In the genomic region with DNA sequence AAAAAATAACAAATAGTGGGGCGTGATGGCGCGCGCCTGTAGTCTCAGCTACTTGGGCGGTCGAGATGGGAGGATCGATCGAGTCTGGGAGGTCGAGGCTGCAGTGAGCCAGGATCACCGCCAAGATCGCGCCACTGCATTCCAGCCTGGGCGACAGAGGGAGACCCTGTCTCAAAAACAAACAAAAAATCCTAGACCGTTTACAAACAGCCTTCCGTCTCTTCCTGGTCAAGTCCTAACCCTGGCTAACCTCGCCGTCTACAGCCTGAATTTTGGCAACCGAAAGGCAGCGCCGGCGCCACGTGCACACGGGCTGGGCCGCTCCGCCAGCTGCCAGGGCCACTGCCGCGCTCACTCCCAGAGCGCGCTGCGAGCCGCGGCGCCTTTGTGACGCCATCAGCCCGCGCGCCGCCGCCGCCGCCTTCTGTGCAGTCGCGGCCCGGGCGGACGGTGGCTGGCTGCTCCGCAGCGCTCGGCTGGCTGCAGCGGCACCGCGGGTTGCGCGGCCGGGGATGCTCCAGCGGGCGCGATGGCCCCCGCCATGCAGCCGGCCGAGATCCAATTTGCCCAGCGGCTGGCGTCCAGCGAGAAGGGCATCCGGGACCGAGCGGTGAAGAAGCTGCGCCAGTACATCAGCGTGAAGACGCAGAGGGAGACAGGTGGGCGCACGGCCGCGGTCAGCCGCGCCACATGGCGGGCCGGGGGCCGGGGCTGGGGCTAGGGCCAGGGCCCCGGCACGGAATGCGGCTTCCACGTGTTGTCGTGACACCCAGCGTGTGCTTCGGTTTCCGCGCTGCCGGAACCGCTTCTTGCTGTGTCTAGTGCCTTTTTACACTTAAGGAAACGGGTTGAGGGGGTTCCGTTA, we compare ENCODE assay signal across 1 cellular context.
TF ChIP-seq lines count a peak whose summit lies in the region.

A gene (minus strand): TSS at position 353 of the 865 bp plus-strand sequence. CDS start 1,392 bp downstream, outside the sequence.
A gene with protein sequence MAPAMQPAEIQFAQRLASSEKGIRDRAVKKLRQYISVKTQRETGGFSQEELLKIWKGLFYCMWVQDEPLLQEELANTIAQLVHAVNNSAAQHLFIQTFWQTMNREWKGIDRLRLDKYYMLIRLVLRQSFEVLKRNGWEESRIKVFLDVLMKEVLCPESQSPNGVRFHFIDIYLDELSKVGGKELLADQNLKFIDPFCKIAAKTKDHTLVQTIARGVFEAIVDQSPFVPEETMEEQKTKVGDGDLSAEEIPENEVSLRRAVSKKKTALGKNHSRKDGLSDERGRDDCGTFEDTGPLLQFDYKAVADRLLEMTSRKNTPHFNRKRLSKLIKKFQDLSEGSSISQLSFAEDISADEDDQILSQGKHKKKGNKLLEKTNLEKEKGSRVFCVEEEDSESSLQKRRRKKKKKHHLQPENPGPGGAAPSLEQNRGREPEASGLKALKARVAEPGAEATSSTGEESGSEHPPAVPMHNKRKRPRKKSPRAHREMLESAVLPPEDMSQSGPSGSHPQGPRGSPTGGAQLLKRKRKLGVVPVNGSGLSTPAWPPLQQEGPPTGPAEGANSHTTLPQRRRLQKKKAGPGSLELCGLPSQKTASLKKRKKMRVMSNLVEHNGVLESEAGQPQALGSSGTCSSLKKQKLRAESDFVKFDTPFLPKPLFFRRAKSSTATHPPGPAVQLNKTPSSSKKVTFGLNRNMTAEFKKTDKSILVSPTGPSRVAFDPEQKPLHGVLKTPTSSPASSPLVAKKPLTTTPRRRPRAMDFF (plus strand): TSS at position 425 of the 865 bp plus-strand sequence. CDS start 105 bp downstream, at position 530.

TF ChIP-seq in SK-N-SH treated with all-trans-retinoic acid at 6 μM for 48 hours, 23 proteins besides CTCF, POLR2A, EP300 and RAD21:
- TF ChIP-seq, protein P1, sequence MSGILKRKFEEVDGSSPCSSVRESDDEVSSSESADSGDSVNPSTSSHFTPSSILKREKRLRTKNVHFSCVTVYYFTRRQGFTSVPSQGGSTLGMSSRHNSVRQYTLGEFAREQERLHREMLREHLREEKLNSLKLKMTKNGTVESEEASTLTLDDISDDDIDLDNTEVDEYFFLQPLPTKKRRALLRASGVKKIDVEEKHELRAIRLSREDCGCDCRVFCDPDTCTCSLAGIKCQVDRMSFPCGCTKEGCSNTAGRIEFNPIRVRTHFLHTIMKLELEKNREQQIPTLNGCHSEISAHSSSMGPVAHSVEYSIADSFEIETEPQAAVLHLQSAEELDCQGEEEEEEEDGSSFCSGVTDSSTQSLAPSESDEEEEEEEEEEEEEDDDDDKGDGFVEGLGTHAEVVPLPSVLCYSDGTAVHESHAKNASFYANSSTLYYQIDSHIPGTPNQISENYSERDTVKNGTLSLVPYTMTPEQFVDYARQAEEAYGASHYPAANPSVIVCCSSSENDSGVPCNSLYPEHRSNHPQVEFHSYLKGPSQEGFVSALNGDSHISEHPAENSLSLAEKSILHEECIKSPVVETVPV (CRISPR knock-in tag; IDR thresholded peaks at IDR 0.05), result no peak
- TF ChIP-seq ZC3H10 (CRISPR knock-in tag; IDR thresholded peaks at IDR 0.05) (no peak), PPARA (CRISPR knock-in tag; IDR thresholded peaks at IDR 0.05; ENCODE audit: borderline replicate concordance) (peak; percentile 50; the same call in 1 of the 2 replicates), ARNTL (CRISPR knock-in tag; IDR thresholded peaks at IDR 0.05; ENCODE audit: borderline replicate concordance, low read depth) (no peak), ZNF8 (CRISPR knock-in tag; IDR thresholded peaks at IDR 0.05) (0 out of 2 replicates have a peak, but pooled peaks have one; percentile 25), CSDC2 (CRISPR knock-in tag; IDR thresholded peaks at IDR 0.05) (0 out of 2 replicates have a peak, but pooled peaks have one; percentile 70), ISL1 (CRISPR knock-in tag; IDR thresholded peaks at IDR 0.05) (no peak), TCF4 (CRISPR knock-in tag; IDR thresholded peaks at IDR 0.05; ENCODE audit: borderline replicate concordance) (no peak), SNAI2 (CRISPR knock-in tag; IDR thresholded peaks at IDR 0.05) (no peak)
- TF ChIP-seq, protein P2, sequence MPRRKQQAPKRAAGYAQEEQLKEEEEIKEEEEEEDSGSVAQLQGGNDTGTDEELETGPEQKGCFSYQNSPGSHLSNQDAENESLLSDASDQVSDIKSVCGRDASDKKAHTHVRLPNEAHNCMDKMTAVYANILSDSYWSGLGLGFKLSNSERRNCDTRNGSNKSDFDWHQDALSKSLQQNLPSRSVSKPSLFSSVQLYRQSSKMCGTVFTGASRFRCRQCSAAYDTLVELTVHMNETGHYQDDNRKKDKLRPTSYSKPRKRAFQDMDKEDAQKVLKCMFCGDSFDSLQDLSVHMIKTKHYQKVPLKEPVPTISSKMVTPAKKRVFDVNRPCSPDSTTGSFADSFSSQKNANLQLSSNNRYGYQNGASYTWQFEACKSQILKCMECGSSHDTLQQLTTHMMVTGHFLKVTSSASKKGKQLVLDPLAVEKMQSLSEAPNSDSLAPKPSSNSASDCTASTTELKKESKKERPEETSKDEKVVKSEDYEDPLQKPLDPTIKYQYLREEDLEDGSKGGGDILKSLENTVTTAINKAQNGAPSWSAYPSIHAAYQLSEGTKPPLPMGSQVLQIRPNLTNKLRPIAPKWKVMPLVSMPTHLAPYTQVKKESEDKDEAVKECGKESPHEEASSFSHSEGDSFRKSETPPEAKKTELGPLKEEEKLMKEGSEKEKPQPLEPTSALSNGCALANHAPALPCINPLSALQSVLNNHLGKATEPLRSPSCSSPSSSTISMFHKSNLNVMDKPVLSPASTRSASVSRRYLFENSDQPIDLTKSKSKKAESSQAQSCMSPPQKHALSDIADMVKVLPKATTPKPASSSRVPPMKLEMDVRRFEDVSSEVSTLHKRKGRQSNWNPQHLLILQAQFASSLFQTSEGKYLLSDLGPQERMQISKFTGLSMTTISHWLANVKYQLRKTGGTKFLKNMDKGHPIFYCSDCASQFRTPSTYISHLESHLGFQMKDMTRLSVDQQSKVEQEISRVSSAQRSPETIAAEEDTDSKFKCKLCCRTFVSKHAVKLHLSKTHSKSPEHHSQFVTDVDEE (CRISPR knock-in tag; IDR thresholded peaks at IDR 0.05), result peak; percentile 34; the same call in 1 of the 2 replicates
